8 cellular contexts compared by ENCODE assay signal in genomic region chr19:5905072-5905778, GRCh38. TPM values are rescaled to one million over a fixed set of nuclear protein-coding genes. Genes with fewer than 3 reads are reported as not detected.
DNase-seq lines count a peak whose midpoint lies in the region; ATAC-seq and TF ChIP-seq lines count a peak whose summit lies in the region.

No MANE protein-coding gene starts in this region.

- intact Hi-C loops in CD4-positive, alpha-beta T cell (cut with DNase I, micrococcal nuclease) = loop anchor here in 1 of 2 experiments (2.0 to 10.0 kb wide), 4 partner anchors 57 to 470 kb away; partner anchors contain the start of genes ALKBH7, PSPN and RFX2
- intact Hi-C loops in posterior cingulate gyrus (cut with DNase I) = no loop called here

- H3K27ac ChIP-seq in CD4-positive, alpha-beta T cell (ENCODE audit: low read depth, low read length) = peak overlapping the region; percentile 50
- H3K27ac ChIP-seq in ectodermal cell (ENCODE audit: insufficient read depth, low read depth, low read length, poor library complexity, severe bottlenecking) = no peak overlapping the region

- H3K4me3 ChIP-seq in LNCaP clone FGC (ENCODE audit: low read depth, low read length) (peak overlapping the region; percentile 74), ectodermal cell (ENCODE audit: insufficient read depth, low read depth, low read length) (peak overlapping the region; percentile 57), neuron (ENCODE audit: low read length) (peak overlapping the region; percentile 99)

- POLR2A ChIA-PET in CD4-positive, alpha-beta T cell (lab: Charles Lee) = interaction anchor here (1.0 to 4.4 kb wide), 15 partner anchors 44 to 1433 kb away, joined by 3 to 83 read pairs (median 12); partner anchors contain the start of genes CATSPERD, FEM1A, HDGFL2 and LONP1

- H3K4me1 ChIP-seq in ectodermal cell (ENCODE audit: control insufficient read depth, insufficient read depth, low read length) (peaks cover 5% of the 10 kb centered on the region), neuron (ENCODE audit: insufficient read depth, low read length) (peaks cover 23% of the 10 kb centered on the region)

- H3K36me3 Mint-ChIP-seq in CD4-positive, alpha-beta T cell (ENCODE audit: low read depth) = peaks cover 37% of the 10 kb centered on the region

- H3K9me3 Mint-ChIP-seq in CD4-positive, alpha-beta T cell = no peaks in the 10 kb centered on the region

- peak overlapping the region; percentile 93 for H3K4me3 Mint-ChIP-seq in CD4-positive, alpha-beta T cell

- no peaks in the 10 kb centered on the region for H3K27me3 ChIP-seq in CD4-positive, alpha-beta T cell (ENCODE audit: control insufficient read depth, insufficient read depth, low read length)
- H3K27me3 ChIP-seq in ectodermal cell (ENCODE audit: control insufficient read depth, insufficient read depth, low read length, poor library complexity, severe bottlenecking) = no peaks in the 10 kb centered on the region
- no peaks in the 10 kb centered on the region for H3K27me3 ChIP-seq in neuron (ENCODE audit: insufficient read depth, low read length)

- 53 to 56% methylated on average over 33 to 34 of the region's 34 CpGs for WGBS in ectodermal cell, 2 experiments

- CTCF ChIA-PET in CD4-positive, alpha-beta T cell (lab: Charles Lee) = interaction anchor here (2.2 to 7.0 kb wide), 2 partner anchors 63 to 101 kb away, joined by 11 to 63 read pairs; no protein-coding TSS in a partner anchor

- no peaks in the 10 kb centered on the region for H3K9me3 ChIP-seq in CD4-positive, alpha-beta T cell (ENCODE audit: control insufficient read depth, low read length)
- H3K9me3 ChIP-seq in ectodermal cell (ENCODE audit: control insufficient read depth, low read length) (no peaks in the 10 kb centered on the region), neuron (ENCODE audit: low read length) (no peaks in the 10 kb centered on the region)

- H3K27me3 Mint-ChIP-seq in CD4-positive, alpha-beta T cell = no peaks in the 10 kb centered on the region

- peak overlapping the region; percentile 65 for H2AFZ ChIP-seq in neuron (ENCODE audit: low read depth, low read length)

- H3K4me1 Mint-ChIP-seq in CD4-positive, alpha-beta T cell (ENCODE audit: low read depth) = peaks cover 35% of the 10 kb centered on the region

- ATAC-seq in CD4-positive, alpha-beta T cell (ENCODE audit: poor library complexity) = no peak
- ATAC-seq in HG02970 (IDR thresholded peaks at IDR 0.05; ENCODE audit: low FRiP score, unreplicated experiment) = no peak

- DNase-seq in CD4-positive, alpha-beta T cell = no peak
- DNase-seq in LNCaP clone FGC (ENCODE audit: low read depth) (no peak), DMS114 treated with DMSO at 0.1 percent for 48 hours (lab: John Stamatoyannopoulos, UW; ENCODE audit: unreplicated experiment) (no peak), GM19240 (ENCODE audit: insufficient read length, low spot score) (no peak), posterior cingulate gyrus (no peak)

- H3K27ac Mint-ChIP-seq in CD4-positive, alpha-beta T cell = peak overlapping the region; percentile 99

- peaks cover under 1% of the 10 kb centered on the region for H3K36me3 ChIP-seq in ectodermal cell (ENCODE audit: control insufficient read depth, insufficient read depth, low read length)
- peaks cover 2% of the 10 kb centered on the region for H3K36me3 ChIP-seq in neuron (ENCODE audit: insufficient read depth, low read length)

- no peak for TF ChIP-seq CTCF in CD4-positive, alpha-beta T cell (IDR thresholded peaks at IDR 0.05)
- TF ChIP-seq CTCF in LNCaP clone FGC (IDR thresholded peaks at IDR 0.05; ENCODE audit: control insufficient read depth, extremely low read depth, insufficient read depth) = no peak

RNA-seq across cellular contexts. Expression of gene VMAC, which starts 0.6 kb away (rescaled TPM):
- 10 to 100 TPM; 23.4 to 25.3 TPM for total RNA-seq in CD4-positive, alpha-beta T cell
- 4.2 TPM for polyA plus RNA-seq in ectodermal cell (2013, experiment 1 of 4)
- polyA plus RNA-seq in ectodermal cell (2013, experiment 2 of 4) = 5.9 TPM
- 3.7 TPM for polyA plus RNA-seq in ectodermal cell (2013, experiment 3 of 4)
- 4.2 TPM for polyA plus RNA-seq in ectodermal cell (2013, experiment 4 of 4)

RNA-seq across cellular contexts. Expression of gene NDUFA11, which starts 1.6 kb away (rescaled TPM):
- 10 to 100 TPM; 94.3 to 96.7 TPM for total RNA-seq in CD4-positive, alpha-beta T cell
- polyA plus RNA-seq in ectodermal cell (2013, experiment 1 of 4) = 230 TPM
- 233 TPM for polyA plus RNA-seq in ectodermal cell (2013, experiment 2 of 4)
- 211 TPM for polyA plus RNA-seq in ectodermal cell (2013, experiment 3 of 4)
- polyA plus RNA-seq in ectodermal cell (2013, experiment 4 of 4) = 217 TPM

RNA-seq across cellular contexts. Expression of gene CAPS, which starts 8.8 kb away (rescaled TPM):
- total RNA-seq in CD4-positive, alpha-beta T cell = 10 to 100 TPM; 43.2 to 44.2 TPM
- 4.2 TPM for polyA plus RNA-seq in ectodermal cell (2013, experiment 1 of 4)
- polyA plus RNA-seq in ectodermal cell (2013, experiment 2 of 4) = 5.2 TPM
- polyA plus RNA-seq in ectodermal cell (2013, experiment 3 of 4) = 4.3 TPM
- 5.2 TPM for polyA plus RNA-seq in ectodermal cell (2013, experiment 4 of 4)

RNA-seq across cellular contexts. Expression of gene FUT5, which starts 34.9 kb away (rescaled TPM):
- 1 to 10 TPM; 7.9 to 8.7 TPM for total RNA-seq in CD4-positive, alpha-beta T cell
- polyA plus RNA-seq in ectodermal cell (2013, experiment 1 of 4) = not detected
- polyA plus RNA-seq in ectodermal cell (2013, experiment 2 of 4) = 0.12 TPM
- not detected for polyA plus RNA-seq in ectodermal cell (2013, experiment 3 of 4)
- polyA plus RNA-seq in ectodermal cell (2013, experiment 4 of 4) = not detected

RNA-seq across cellular contexts. Expression of gene FUT3, which starts 54.0 kb away (rescaled TPM):
- under 1 TPM; 0.61 to 0.85 TPM for total RNA-seq in CD4-positive, alpha-beta T cell
- not detected for polyA plus RNA-seq in ectodermal cell (2013, experiment 1 of 4)
- polyA plus RNA-seq in ectodermal cell (2013, experiment 2 of 4) = 0.37 TPM
- polyA plus RNA-seq in ectodermal cell (2013, experiment 3 of 4) = 0.27 TPM
- polyA plus RNA-seq in ectodermal cell (2013, experiment 4 of 4) = 0.36 TPM
